Comparison of ENCODE assay signal across 29 cellular contexts in genomic region chr1:97764991-97765390, GRCh38.
"Had no signal": no experiment of that assay in that cellular context is flagged by ENCODE, and none has a peak within 500 bp of the region (broad histone marks: within the 10 kb centered on the region; RNA-seq: fewer than 3 reads in every experiment).

No MANE protein-coding gene starts in this region.

- H3K36me3 Mint-ChIP-seq: natural killer cell; neural progenitor cell; stimulated activated effector memory CD8-positive, alpha-beta T cell treated with anti-CD3 and anti-CD28 coated beads, Interleukin-12 subunit alpha, Interleukin-12 subunit beta, amount 100 ng/mL, for 72 hours had no signal

- DNase-seq: natural killer cell; occipital lobe; ovary; posterior cingulate gyrus; psoas muscle; right cardiac atrium; right lobe of liver; sigmoid colon; small intestine; stimulated activated CD4-positive, alpha-beta T cell treated with anti-CD3 and anti-CD28 coated beads, Interleukin-15, amount 100 ng/mL, for 24 hours; stimulated activated CD4-positive, alpha-beta T cell treated with anti-CD3 and anti-CD28 coated beads, Interleukin-2, amount 100 ng/mL, for 24 hours; stimulated activated CD4-positive, alpha-beta T cell treated with anti-CD3 and anti-CD28 coated beads, Interleukin-2, amount 100 ng/mL, for 48 hours; stimulated activated CD4-positive, alpha-beta T cell treated with anti-CD3 and anti-CD28 coated beads, Interleukin-4, amount 100 ng/mL, for 24 hours; stimulated activated naive B cell treated with anti-CD40 and anti-IgM and Interleukin-4, amounts not matched to agents 10 μg/mL and 1 μg/mL and 100 μg/mL, for 72 hours; stimulated activated naive CD4-positive, alpha-beta T cell treated with Interleukin-2 at 50 U/mL for 16 hours; stomach; thyroid gland; trophoblast cell; upper lobe of left lung had no signal

- H3K4me1 ChIP-seq: neural progenitor cell, parathyroid adenoma, psoas muscle, right lobe of liver, sigmoid colon, stomach, thyroid gland, tibial nerve, vagina had no signal

- H3K4me3 ChIP-seq: neural progenitor cell, ovary, psoas muscle, right lobe of liver, sigmoid colon, stomach, thoracic aorta, thyroid gland, tibial nerve, upper lobe of left lung, vagina had no signal

- H3K27me3 ChIP-seq: neural progenitor cell, ovary, right lobe of liver, sigmoid colon, stomach, thyroid gland, tibial nerve, upper lobe of left lung, vagina had no signal

- H3K27ac Mint-ChIP-seq: natural killer cell; nephron; neural progenitor cell; progenitor cell of endocrine pancreas; stimulated activated effector memory CD8-positive, alpha-beta T cell treated with anti-CD3 and anti-CD28 coated beads, Interleukin-12 subunit alpha, Interleukin-12 subunit beta, amount 100 ng/mL, for 72 hours; stimulated activated naive B cell treated with anti-CD40 and anti-IgM and Interleukin-4, amounts not matched to agents 10 μg/mL and 1 μg/mL and 100 μg/mL, for 72 hours; stimulated activated naive CD8-positive, alpha-beta T cell treated with anti-CD3 and anti-CD28 coated beads, Interleukin-15, Interleukin-2, amounts not matched to agents 100 ng/mL and 50 ng/mL, for 24 hours had no signal

- H3K9me3 Mint-ChIP-seq: neural progenitor cell; stimulated activated effector memory CD8-positive, alpha-beta T cell treated with anti-CD3 and anti-CD28 coated beads, Interleukin-12 subunit alpha, Interleukin-12 subunit beta, amount 100 ng/mL, for 72 hours had no signal

- FAIRE-seq: urothelium cell line had no signal

- ATAC-seq: natural killer cell; psoas muscle; right cardiac atrium; right lobe of liver; stimulated activated effector memory CD8-positive, alpha-beta T cell treated with anti-CD3 and anti-CD28 coated beads, Interleukin-12 subunit alpha, Interleukin-12 subunit beta, amount 100 ng/mL, for 72 hours; stimulated activated naive B cell treated with anti-CD40 and anti-IgM and Interleukin-4, amounts not matched to agents 10 μg/mL and 1 μg/mL and 100 μg/mL, for 72 hours had no signal

- H3K4me3 Mint-ChIP-seq: natural killer cell; nephron; neural progenitor cell; stimulated activated effector memory CD8-positive, alpha-beta T cell treated with anti-CD3 and anti-CD28 coated beads, Interleukin-12 subunit alpha, Interleukin-12 subunit beta, amount 100 ng/mL, for 72 hours; stimulated activated naive B cell treated with anti-CD40 and anti-IgM and Interleukin-4, amounts not matched to agents 10 μg/mL and 1 μg/mL and 100 μg/mL, for 72 hours; stimulated activated naive CD8-positive, alpha-beta T cell treated with anti-CD3 and anti-CD28 coated beads, Interleukin-15, Interleukin-2, amounts not matched to agents 100 ng/mL and 50 ng/mL, for 24 hours had no signal

- H2AFZ ChIP-seq: neural progenitor cell, parathyroid adenoma had no signal

- H3K36me3 ChIP-seq: neural progenitor cell, ovary, right lobe of liver, sigmoid colon, stomach, thoracic aorta, thyroid gland, tibial nerve, upper lobe of left lung, vagina had no signal

- H3K9me3 ChIP-seq: ovary, right lobe of liver, sigmoid colon, stomach, thoracic aorta, thyroid gland, tibial nerve, upper lobe of left lung, vagina had no signal

- H3K9ac ChIP-seq: neural progenitor cell, parathyroid adenoma had no signal

- H3K27ac ChIP-seq: neural progenitor cell, ovary, parathyroid adenoma, psoas muscle, right lobe of liver, sigmoid colon, stomach, thoracic aorta, thyroid gland, tibial nerve, upper lobe of left lung, vagina had no signal

- H3K4me1 Mint-ChIP-seq: nephron; neural progenitor cell; stimulated activated effector memory CD8-positive, alpha-beta T cell treated with anti-CD3 and anti-CD28 coated beads, Interleukin-12 subunit alpha, Interleukin-12 subunit beta, amount 100 ng/mL, for 72 hours had no signal

- H3K4me2 ChIP-seq: neural progenitor cell had no signal

- H3K27me3 Mint-ChIP-seq: progenitor cell of endocrine pancreas; stimulated activated naive B cell treated with anti-CD40 and anti-IgM and Interleukin-4, amounts not matched to agents 10 μg/mL and 1 μg/mL and 100 μg/mL, for 72 hours; stimulated activated naive CD8-positive, alpha-beta T cell treated with anti-CD3 and anti-CD28 coated beads, Interleukin-15, Interleukin-2, amounts not matched to agents 100 ng/mL and 50 ng/mL, for 24 hours had no signal

- H3K79me2 ChIP-seq: parathyroid adenoma had no signal
